8 cellular contexts compared by ENCODE assay signal in the genomic region with DNA sequence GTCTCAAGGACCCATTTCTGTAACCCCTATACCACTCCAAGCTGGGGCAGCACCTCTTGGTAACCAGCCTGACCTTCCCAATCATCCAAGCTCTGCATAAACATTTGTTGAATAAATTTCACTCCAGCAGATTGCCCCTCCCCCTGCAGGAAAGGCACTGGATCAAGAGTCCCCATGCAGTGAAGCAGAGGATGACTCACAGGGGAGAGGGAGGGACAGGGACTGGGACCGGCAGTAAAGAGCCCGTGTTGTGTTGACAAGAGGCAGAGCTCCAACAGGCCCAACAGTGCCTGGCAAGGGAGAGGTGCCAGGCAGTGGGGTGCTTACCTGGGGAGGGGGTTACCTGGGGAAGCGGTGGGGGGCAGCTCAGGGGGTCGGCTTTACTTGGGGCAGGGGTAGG. TPM values are rescaled to one million over a fixed set of nuclear protein-coding genes. Genes with fewer than 3 reads are reported as not detected.
A peak's percentile ranks its signal among the peaks of the same experiment; 100 is the strongest.
DNase-seq lines count a peak whose midpoint lies in the region; TF ChIP-seq lines count a peak whose summit lies in the region.

No MANE protein-coding gene starts in this region.

- H3K27ac Mint-ChIP-seq in osteocyte (ENCODE audit: unreplicated experiment), result peak overlapping the region; percentile 67

- H3K9me3 ChIP-seq in SJCRH30 (replicated peaks), result no peaks in the 10 kb centered on the region

- H3K36me3 ChIP-seq in H7 (replicated peaks; ENCODE audit: control insufficient read depth, insufficient read depth, low read length), result no peaks in the 10 kb centered on the region
- H3K36me3 ChIP-seq in SJCRH30, result no peaks in the 10 kb centered on the region

- no peaks in the 10 kb centered on the region for H3K9me3 Mint-ChIP-seq in osteocyte (ENCODE audit: unreplicated experiment)

- peaks cover 49% of the 10 kb centered on the region for H3K4me1 Mint-ChIP-seq in osteocyte (ENCODE audit: unreplicated experiment)

- H3K4me1 ChIP-seq in SJCRH30, result peaks cover 34% of the 10 kb centered on the region

- H3K27ac ChIP-seq in SJCRH30, result no peak overlapping the region

- TF ChIP-seq CTCF in fibroblast of pulmonary artery (IDR thresholded peaks at IDR 0.05; ENCODE audit: low read length, missing control alignments), result no peak
- TF ChIP-seq CTCF in osteocyte (IDR thresholded peaks at IDR 0.05), result no peak

- H3K36me3 Mint-ChIP-seq in osteocyte (ENCODE audit: unreplicated experiment), result peaks cover 2% of the 10 kb centered on the region

- DNase-seq in H7 (peak; percentile 80), SJCRH30 (peak; percentile 56 to 57), fibroblast of pulmonary artery (ENCODE audit: low read depth) (peak; percentile 70), osteocyte (ENCODE audit: extremely low spot score, unreplicated experiment) (no peak), NCI-H1048 (lab: John Stamatoyannopoulos, UW) (no peak), NCI-H524 treated with DMSO at 0.1 percent for 48 hours (lab: John Stamatoyannopoulos, UW) (no peak)
- no peak for DNase-seq in activated CD4-positive, alpha-beta T cell treated with anti-CD3 and anti-CD28 coated beads for 4 hours
- no peak for DNase-seq in activated CD4-positive, alpha-beta T cell treated with anti-CD3 and anti-CD28 coated beads for 48 hours

- no peaks in the 10 kb centered on the region for H3K27me3 Mint-ChIP-seq in osteocyte (ENCODE audit: unreplicated experiment)

- H3K4me3 ChIP-seq in H7 (ENCODE audit: insufficient read depth, low read depth, low read length) (no peak overlapping the region), SJCRH30 (no peak overlapping the region), fibroblast of pulmonary artery (replicated peaks; ENCODE audit: low read depth, low read length) (no peak overlapping the region)

- H3K27me3 ChIP-seq in H7 (ENCODE audit: control insufficient read depth, insufficient read depth, low read length) (no peaks in the 10 kb centered on the region), SJCRH30 (no peaks in the 10 kb centered on the region)

- H3K4me3 Mint-ChIP-seq in osteocyte (ENCODE audit: unreplicated experiment), result no peak overlapping the region

RNA-seq across cellular contexts. Expression of a gene that starts 32.3 kb away (rescaled TPM):
- total RNA-seq in H7 (2014; rRNA removed; shearing (Covaris generic)), result 12.6 and 13.1 TPM in 2 replicates
- 7.4 and 8.4 TPM in 2 replicates for total RNA-seq in SJCRH30 (2014; rRNA removed; shearing (Covaris generic))
- total RNA-seq in osteocyte, result 32.5 and 34.2 TPM in 2 replicates

Comparison
In these comparisons a context has a peak if more than half of its experiments do, and no peak if none do; other contexts are left out.
1. DNase-seq: peak in H7 (single experiment), SJCRH30 (2 of 2) and fibroblast of pulmonary artery (single experiment); none in osteocyte (single experiment), activated CD4-positive, alpha-beta T cell treated with anti-CD3 and anti-CD28 coated beads for 4 hours (0 of 2), NCI-H1048 (single experiment), NCI-H524 treated with DMSO at 0.1 percent for 48 hours (single experiment) and activated CD4-positive, alpha-beta T cell treated with anti-CD3 and anti-CD28 coated beads for 48 hours (single experiment).